Comparison of ENCODE assay signal across 31 cellular contexts in genomic region chr17:43912635-43913304, GRCh38. TPM values are rescaled to one million over a fixed set of nuclear protein-coding genes. Genes with fewer than 3 reads are reported as not detected.
"Had no signal": no experiment of that assay in that cellular context is flagged by ENCODE, and none has a peak within 500 bp of the region (broad histone marks: within the 10 kb centered on the region; RNA-seq: fewer than 3 reads in every experiment).

No MANE protein-coding gene starts in this region.

- FAIRE-seq: bronchial epithelial cell had no signal

- DNase-seq: activated CD4-positive, alpha-beta memory T cell treated with anti-CD3 and anti-CD28 coated beads for 36 hours; activated CD4-positive, alpha-beta T cell treated with anti-CD3 and anti-CD28 coated beads, Interleukin-2, amount 10 ng/mL, durations not matched to agents 7 days and 5 days; activated CD4-positive, CD25-positive, alpha-beta regulatory T cell; activated CD8-positive, alpha-beta memory T cell treated with anti-CD3 and anti-CD28 coated beads for 24 hours; activated effector memory CD4-positive, alpha-beta T cell treated with anti-CD3 and anti-CD28 coated beads, Interleukin-2, amount 50 U/mL, for 16 hours; activated naive CD4-positive, alpha-beta T cell treated with Interleukin-2 at 50 U/mL for 16 hours; activated naive CD8-positive, alpha-beta T cell treated with anti-CD3 and anti-CD28 coated beads, Interleukin-2, amount 50 U/mL, for 24 hours; activated T-cell treated with anti-CD3 and anti-CD28 coated beads, Interleukin-2, amount 50 U/mL, for 4 hours; amniotic stem cell; central memory CD4-positive, alpha-beta T cell; NCI-H1105 treated with DMSO at 0.1 percent for 48 hours; NCI-H1436 treated with DMSO at 0.1 percent for 48 hours; NCI-H187; NCI-H2081; NCI-H2171; NCI-H2227 treated with DMSO at 0.1 percent for 48 hours; NCI-H446 treated with DMSO at 0.1 percent for 48 hours; NCI-H526 treated with DMSO at 0.1 percent for 48 hours; NCI-H82; NK-92 treated with Interleukin-12 subunit alpha and Interleukin-12 subunit beta, amount 100 ng/mL, for 24 hours; OCI-M1; T-helper 1 cell had no signal

- H3K4me2 ChIP-seq: SK-N-SH had no signal

- H3K4me3 ChIP-seq: ascending aorta, body of pancreas had no signal

- H3K9me3 ChIP-seq: ascending aorta, body of pancreas, SK-N-SH had no signal

- H3K36me3 ChIP-seq: ascending aorta had no signal

- H3K27me3 ChIP-seq: ascending aorta, body of pancreas had no signal

- H3K9ac ChIP-seq: SK-N-SH had no signal

- H3K27ac ChIP-seq: ascending aorta, body of pancreas, VCaP had no signal

- ATAC-seq: activated naive CD4-positive, alpha-beta T cell treated with anti-CD3 and anti-CD28 coated beads, Interleukin-2, amount 50 U/mL, for 72 hours; activated naive CD8-positive, alpha-beta T cell treated with anti-CD3 and anti-CD28 coated beads, Interleukin-2, amount 50 U/mL, for 24 hours; activated T-cell treated with anti-CD3 and anti-CD28 coated beads, Interleukin-2, amount 50 U/mL, for 4 hours; body of pancreas; Panc1 had no signal

RNA-seq across cellular contexts. Expression of gene PPY, which starts 29.5 kb away (rescaled TPM):
- total RNA-seq: activated CD4-positive, alpha-beta T cell treated with anti-CD3 and anti-CD28 coated beads, Interleukin-2, amount 10 ng/mL, durations not matched to agents 7 days and 5 days; activated naive CD4-positive, alpha-beta T cell treated with anti-CD3 and anti-CD28 coated beads, Interleukin-2, amount 50 U/mL, for 72 hours; activated T-cell treated with anti-CD3 and anti-CD28 coated beads, Interleukin-2, amount 50 U/mL, for 4 hours; ascending aorta; bronchial epithelial cell; Right ventricle myocardium inferior; T-helper 2 cell treated with Interferon-gamma antibody and Interleukin-4, amounts not matched to agents 100 ng/mL and 5 ng/mL, for 36 hours had no signal
- polyA plus RNA-seq: SK-N-SH had no signal

RNA-seq across cellular contexts. Expression of gene PYY, which starts 41.0 kb away (rescaled TPM):
- total RNA-seq: activated CD4-positive, alpha-beta memory T cell treated with anti-CD3 and anti-CD28 coated beads for 36 hours; activated CD4-positive, alpha-beta T cell treated with anti-CD3 and anti-CD28 coated beads, Interleukin-2, amount 10 ng/mL, durations not matched to agents 7 days and 5 days; activated naive CD4-positive, alpha-beta T cell treated with anti-CD3 and anti-CD28 coated beads, Interleukin-2, amount 50 U/mL, for 72 hours; activated T-cell treated with anti-CD3 and anti-CD28 coated beads, Interleukin-2, amount 50 U/mL, for 4 hours; ascending aorta; body of pancreas; Right ventricle myocardium inferior; T-helper 2 cell treated with Interferon-gamma antibody and Interleukin-4, amounts not matched to agents 100 ng/mL and 5 ng/mL, for 36 hours had no signal
